In genomic region chr13:30847697-30848307, GRCh38 we compare ENCODE assay signal across 9 cellular contexts. TPM values are rescaled to one million over a fixed set of nuclear protein-coding genes. Genes with fewer than 3 reads are reported as not detected.
A peak's percentile ranks its signal among the peaks of the same experiment; 100 is the strongest.
DNase-seq lines count a peak whose midpoint lies in the region; ATAC-seq lines count a peak whose summit lies in the region.
"Had no signal": no experiment of that assay in that cellular context is flagged by ENCODE, and none has a peak within 500 bp of the region (broad histone marks: within the 10 kb centered on the region; RNA-seq: fewer than 3 reads in every experiment).

No MANE protein-coding gene starts in this region.

- ATAC-seq in stimulated activated effector memory CD8-positive, alpha-beta T cell treated with anti-CD3 and anti-CD28 coated beads, Interleukin-12 subunit alpha, Interleukin-12 subunit beta, amount 100 ng/mL, for 72 hours: peak; percentile 84
- ATAC-seq in HG02642 (IDR thresholded peaks at IDR 0.05; ENCODE audit: poor library complexity, unreplicated experiment): no peak

- H3K27ac Mint-ChIP-seq in stimulated activated effector memory CD8-positive, alpha-beta T cell treated with anti-CD3 and anti-CD28 coated beads, Interleukin-12 subunit alpha, Interleukin-12 subunit beta, amount 100 ng/mL, for 72 hours: peak overlapping the region; percentile 9
- H3K27ac Mint-ChIP-seq: nephron progenitor cell had no signal

- peaks cover 25% of the 10 kb centered on the region for H3K4me1 Mint-ChIP-seq in stimulated activated effector memory CD8-positive, alpha-beta T cell treated with anti-CD3 and anti-CD28 coated beads, Interleukin-12 subunit alpha, Interleukin-12 subunit beta, amount 100 ng/mL, for 72 hours

- H3K4me3 Mint-ChIP-seq in stimulated activated effector memory CD8-positive, alpha-beta T cell treated with anti-CD3 and anti-CD28 coated beads, Interleukin-12 subunit alpha, Interleukin-12 subunit beta, amount 100 ng/mL, for 72 hours: peak overlapping the region; percentile 28
- H3K4me3 Mint-ChIP-seq: nephron progenitor cell had no signal

- H3K36me3 Mint-ChIP-seq in stimulated activated effector memory CD8-positive, alpha-beta T cell treated with anti-CD3 and anti-CD28 coated beads, Interleukin-12 subunit alpha, Interleukin-12 subunit beta, amount 100 ng/mL, for 72 hours: no peaks in the 10 kb centered on the region

- DNase-seq in NOMO-1 treated with DMSO at 0.1 percent for 48 hours (lab: John Stamatoyannopoulos, UW; ENCODE audit: unreplicated experiment): peak; percentile 18
- no peak for DNase-seq in NOMO-1 treated with dmso at 0.1 percent for 144 hours (lab: John Stamatoyannopoulos, UW; ENCODE audit: unreplicated experiment)
- DNase-seq in RPMI7951 (ENCODE audit: low read depth): peak; percentile 96
- DNase-seq in foreskin melanocyte: peak; percentile 69
- DNase-seq in stimulated activated effector memory CD8-positive, alpha-beta T cell treated with anti-CD3 and anti-CD28 coated beads, Interleukin-12 subunit alpha, Interleukin-12 subunit beta, amount 100 ng/mL, for 72 hours (ENCODE audit: low spot score in 2 of 2): no peak
- no peak for DNase-seq in activated effector memory CD4-positive, alpha-beta T cell treated with Interleukin-2 at 50 U/mL for 16 hours
- DNase-seq in NCI-H2107 treated with DMSO at 0.1 percent for 48 hours (lab: John Stamatoyannopoulos, UW; ENCODE audit: unreplicated experiment): no peak
- DNase-seq: nephron progenitor cell had no signal

- no peaks in the 10 kb centered on the region for H3K9me3 Mint-ChIP-seq in stimulated activated effector memory CD8-positive, alpha-beta T cell treated with anti-CD3 and anti-CD28 coated beads, Interleukin-12 subunit alpha, Interleukin-12 subunit beta, amount 100 ng/mL, for 72 hours

RNA-seq across cellular contexts. Expression of gene MEDAG, which starts 58.3 kb away (rescaled TPM):
- total RNA-seq in RPMI7951 (2014; rRNA removed; shearing (Covaris generic)): 18.0 and 21.0 TPM in 2 replicates

Comparison
In these comparisons a context has a peak if more than half of its experiments do, and no peak if none do; other contexts are left out.
1. DNase-seq: peak in NOMO-1 treated with DMSO at 0.1 percent for 48 hours (single experiment), RPMI7951 (single experiment) and foreskin melanocyte (single experiment); none in NOMO-1 treated with dmso at 0.1 percent for 144 hours (single experiment), stimulated activated effector memory CD8-positive, alpha-beta T cell treated with anti-CD3 and anti-CD28 coated beads, Interleukin-12 subunit alpha, Interleukin-12 subunit beta, amount 100 ng/mL, for 72 hours (0 of 2), activated effector memory CD4-positive, alpha-beta T cell treated with Interleukin-2 at 50 U/mL for 16 hours (single experiment) and NCI-H2107 treated with DMSO at 0.1 percent for 48 hours (single experiment).